ENCODE assay signal across 17 cellular contexts in the genomic region with DNA sequence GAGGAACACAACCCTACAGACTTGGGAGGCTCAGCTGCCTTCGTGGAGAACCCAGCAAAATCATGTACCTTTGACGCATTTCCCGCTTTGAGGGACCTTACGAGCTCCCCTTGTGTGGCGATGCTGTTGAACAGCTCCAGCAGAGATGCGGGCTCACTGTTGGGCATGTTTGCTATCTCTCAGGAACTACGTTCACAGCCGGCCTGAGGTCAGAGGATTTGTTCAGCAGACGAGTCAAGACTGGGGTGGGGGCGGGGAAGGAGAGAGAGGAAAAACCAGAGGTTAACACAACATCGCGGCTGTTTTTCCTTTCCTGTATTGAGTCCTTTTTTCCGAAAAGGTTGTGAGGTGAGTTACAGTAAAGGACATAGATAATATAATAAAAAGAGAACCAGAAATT. TPM values are rescaled to one million over a fixed set of nuclear protein-coding genes. Genes with fewer than 3 reads are reported as not detected.
"Had no signal": no experiment of that assay in that cellular context is flagged by ENCODE, and none has a peak within 500 bp of the region (broad histone marks: within the 10 kb centered on the region; RNA-seq: fewer than 3 reads in every experiment).

No MANE protein-coding gene starts in this region.

- H3K27me3 ChIP-seq: heart right ventricle, left lung, neural progenitor cell, pancreas had no signal

- DNase-seq: activated B cell treated with CpG ODN at 0.5 μM for 24 hours; activated CD4-positive, alpha-beta T cell treated with anti-CD3 and anti-CD28 coated beads, Interleukin-2, amount 50 U/mL, for 48 hours; activated gamma-delta T cell treated with Interleukin-2 at 50 U/mL for 16 hours; left lung; pancreas; retina; SHP77 treated with DMSO at 0.1 percent for 48 hours; T-helper 17 cell had no signal

- H3K9ac ChIP-seq: neural progenitor cell had no signal

- H3K4me1 ChIP-seq: pancreas had no signal

- H3K4me3 Mint-ChIP-seq: activated B cell treated with CpG ODN at 0.5 μM for 24 hours, neural progenitor cell, T-helper 17 cell, type B pancreatic cell had no signal

- FAIRE-seq: astrocyte, frontal cortex, islet of Langerhans, pancreas had no signal

- H3K27ac ChIP-seq: left lung, neural progenitor cell, pancreas, skin epidermis had no signal

- H2AFZ ChIP-seq: neural progenitor cell had no signal

- H3K27ac Mint-ChIP-seq: activated B cell treated with CpG ODN at 0.5 μM for 24 hours, neural progenitor cell, T-helper 17 cell had no signal

- H3K27me3 Mint-ChIP-seq: activated B cell treated with CpG ODN at 0.5 μM for 24 hours, T-helper 17 cell, type B pancreatic cell had no signal

- ATAC-seq: left lung, pancreas, T-helper 17 cell had no signal

- H3K4me2 ChIP-seq: neural progenitor cell had no signal

- H3K9me3 Mint-ChIP-seq: activated B cell treated with CpG ODN at 0.5 μM for 24 hours, neural progenitor cell, type B pancreatic cell had no signal

- H3K4me3 ChIP-seq: left lung, neural progenitor cell, pancreas, skin epidermis had no signal

- H3K9me3 ChIP-seq: heart right ventricle, left lung, pancreas had no signal

RNA-seq across cellular contexts. Expression of a gene that starts 45.9 kb away (rescaled TPM):
- total RNA-seq: activated B cell treated with CpG ODN at 0.5 μM for 24 hours, astrocyte, frontal cortex, heart right ventricle, left lung, myocyte, T-helper 17 cell had no signal
- polyA plus RNA-seq: fibroblast of lung, heart right ventricle had no signal
